In the genomic region with DNA sequence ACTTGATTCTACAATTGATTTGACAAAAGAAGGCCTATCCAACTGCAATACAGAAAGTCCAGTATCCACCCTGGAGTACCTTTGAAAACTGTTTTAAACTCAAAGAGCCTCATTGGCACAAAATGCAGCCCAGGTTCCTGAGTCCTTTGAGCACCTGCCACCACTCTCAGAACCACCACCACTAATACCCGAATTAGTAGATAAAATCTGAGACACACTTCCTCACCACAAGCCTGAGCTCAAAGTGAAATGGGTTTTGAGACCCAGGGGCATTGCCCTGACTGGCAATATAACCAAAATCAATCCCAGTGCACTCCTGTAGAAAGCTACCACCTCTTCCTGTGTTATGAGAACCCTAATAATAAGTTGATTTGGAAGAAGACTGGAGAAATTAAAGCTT, we compare ENCODE assay signal across 20 cellular contexts.
"Had no signal": no experiment of that assay in that cellular context is flagged by ENCODE, and none has a peak within 500 bp of the region (broad histone marks: within the 10 kb centered on the region; RNA-seq: fewer than 3 reads in every experiment).

No MANE protein-coding gene starts in this region.

- ATAC-seq: foreskin keratinocyte, left cardiac atrium, natural killer cell, pancreas, right lobe of liver, upper lobe of right lung had no signal

- H3K4me3 Mint-ChIP-seq: natural killer cell had no signal

- H3K27ac ChIP-seq: colonic mucosa, foreskin keratinocyte, neutrophil, pancreas, right lobe of liver, testis, upper lobe of right lung had no signal

- H3K36me3 ChIP-seq: colonic mucosa, neutrophil, pancreas, right lobe of liver, upper lobe of right lung had no signal

- H3K4me1 Mint-ChIP-seq: natural killer cell had no signal

- DNase-seq: activated CD4-positive, alpha-beta T cell treated with anti-CD3 and anti-CD28 coated beads, Interleukin-2, amount 50 U/mL, for 1 hour; activated naive CD4-positive, alpha-beta T cell treated with anti-CD3 and anti-CD28 coated beads, Interleukin-2, amount 50 U/mL, for 16 hours; amygdala; colonic mucosa; foreskin keratinocyte; left cardiac atrium; mesenchymal stem cell; natural killer cell; pancreas; right lobe of liver; small intestine; stimulated activated CD4-positive, alpha-beta T cell treated with anti-CD3 and anti-CD28 coated beads, Interleukin-15, amount 100 ng/mL, for 24 hours; stimulated activated CD4-positive, alpha-beta T cell treated with anti-CD3 and anti-CD28 coated beads, Interleukin-2, amount 100 ng/mL, for 48 hours; T-helper 1 cell; T1000; testis; upper lobe of right lung had no signal

- H3K9me3 Mint-ChIP-seq: activated T-helper 2 cell treated with anti-CD3 and anti-CD28 coated beads, Interferon-gamma antibody, Interleukin-2, Interleukin-4, amounts not matched to agents 10 μg/mL and 5 μg/mL and 100 μg/mL, durations not matched to agents 14 hours and 24 hours and 36 hours; natural killer cell had no signal

- H3K36me3 Mint-ChIP-seq: natural killer cell had no signal

- H3K27me3 ChIP-seq: colonic mucosa, hepatocyte, neutrophil, pancreas, right lobe of liver, testis, upper lobe of right lung had no signal

- H3K9me3 ChIP-seq: colonic mucosa, neutrophil, pancreas, right lobe of liver, testis, upper lobe of right lung had no signal

- H3K4me3 ChIP-seq: colonic mucosa, hepatocyte, pancreas, right lobe of liver, testis, upper lobe of right lung had no signal

- H3K27ac Mint-ChIP-seq: activated T-helper 2 cell treated with anti-CD3 and anti-CD28 coated beads, Interferon-gamma antibody, Interleukin-2, Interleukin-4, amounts not matched to agents 10 μg/mL and 5 μg/mL and 100 μg/mL, durations not matched to agents 14 hours and 24 hours and 36 hours; natural killer cell had no signal

- H3K4me1 ChIP-seq: colonic mucosa, foreskin keratinocyte had no signal
